26 cellular contexts compared by ENCODE assay signal in the genomic region with DNA sequence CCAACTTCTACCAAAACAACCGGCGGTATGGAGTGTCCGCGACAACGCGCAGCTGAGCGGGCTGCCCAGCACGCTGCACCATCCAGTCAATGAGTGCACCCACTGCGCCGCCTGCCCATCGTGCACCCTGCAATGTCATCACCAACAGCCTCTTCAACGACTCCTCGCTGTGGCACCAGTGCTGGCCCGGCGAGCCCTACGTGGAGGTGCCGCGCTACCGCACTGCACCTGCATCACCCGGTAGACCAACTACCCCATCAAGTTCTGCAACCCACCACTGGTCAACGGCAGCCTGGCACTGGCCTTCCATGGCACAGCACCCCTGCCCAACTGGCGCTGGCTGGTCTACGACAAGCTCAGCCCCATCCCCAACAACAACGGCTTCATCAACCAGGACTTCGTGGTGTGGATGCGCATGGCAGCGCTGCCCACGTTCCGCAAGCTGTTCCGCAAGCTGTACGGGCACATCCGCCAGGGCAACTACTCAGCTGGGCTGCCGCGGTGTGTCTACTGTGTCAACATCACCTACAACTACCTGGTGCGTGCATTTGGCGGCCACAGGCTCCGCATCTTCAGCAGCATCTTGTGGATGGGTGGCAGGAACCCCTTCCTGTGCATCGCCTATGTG. TPM values are rescaled to one million over a fixed set of nuclear protein-coding genes. Genes with fewer than 3 reads are reported as not detected.
"Had no signal": no experiment of that assay in that cellular context is flagged by ENCODE, and none has a peak within 500 bp of the region (broad histone marks: within the 10 kb centered on the region; RNA-seq: fewer than 3 reads in every experiment).

No MANE protein-coding gene starts in this region.

- H3K36me3 ChIP-seq: neural progenitor cell, ovary, right atrium auricular region had no signal

- H3K9ac ChIP-seq: neural progenitor cell had no signal

- ATAC-seq: left lobe of liver; lower lobe of right lung; natural killer cell; stimulated activated effector memory CD8-positive, alpha-beta T cell treated with anti-CD3 and anti-CD28 coated beads, Interleukin-12 subunit alpha, Interleukin-12 subunit beta, amount 100 ng/mL, for 72 hours; upper lobe of right lung had no signal

- FAIRE-seq: islet of Langerhans, small intestine, urothelium cell line had no signal

- H3K9me3 ChIP-seq: lower lobe of right lung, ovary, right atrium auricular region, sigmoid colon, spleen, suprapubic skin, thoracic aorta, tibial artery, upper lobe of right lung had no signal

- H3K27me3 ChIP-seq: neural progenitor cell, ovary, right atrium auricular region, sigmoid colon, spleen, suprapubic skin, tibial artery, upper lobe of right lung had no signal

- H3K4me1 ChIP-seq: lower lobe of right lung, neural progenitor cell, right atrium auricular region, sigmoid colon, spleen, suprapubic skin, tibial artery, upper lobe of right lung had no signal

- H3K4me3 ChIP-seq: lower lobe of right lung, neural progenitor cell, ovary, right atrium auricular region, sigmoid colon, spleen, suprapubic skin, thoracic aorta, tibial artery, upper lobe of right lung had no signal

- H3K27ac ChIP-seq: lower lobe of right lung, neural progenitor cell, ovary, right atrium auricular region, sigmoid colon, spleen, suprapubic skin, thoracic aorta, tibial artery, upper lobe of right lung had no signal

- DNase-seq: immature natural killer cell; lower lobe of right lung; mammary epithelial cell; mesendoderm; naive B cell; natural killer cell; nephron progenitor cell; ovary; sigmoid colon; small intestine; spleen; stimulated activated CD4-positive, alpha-beta T cell treated with anti-CD3 and anti-CD28 coated beads, Interleukin-4, amount 100 ng/mL, for 24 hours; stimulated activated naive CD4-positive, alpha-beta T cell; tibial artery; trophoblast cell; upper lobe of right lung had no signal

RNA-seq across cellular contexts. Expression of gene ZCCHC12, which starts 53.4 kb away (rescaled TPM):
- total RNA-seq: left lobe of liver, liver, lower lobe of right lung, mammary epithelial cell, mononuclear cell, natural killer cell, suprapubic skin, thoracic aorta had no signal
- polyA plus RNA-seq: immature natural killer cell, liver, mammary epithelial cell had no signal
